Comparison of ENCODE assay signal across 8 cellular contexts in genomic region chr19:49118565-49119410, GRCh38. TPM values are rescaled to one million over a fixed set of nuclear protein-coding genes. Genes with fewer than 3 reads are reported as not detected.
DNase-seq lines count a peak whose midpoint lies in the region; TF ChIP-seq lines count a peak whose summit lies in the region.

Gene C19orf73, minus strand, starts transcription at chr19:49119143. Its CDS starts 121 bp downstream, at chr19:49119022.

- CTCF ChIA-PET in GM10248 (lab: Yijun Ruan, JAX), result interaction anchor here (1.3 to 3.3 kb wide), 6 partner anchors 9 to 125 kb away, joined by 4 to 15 read pairs (median 6); partner anchors contain the start of genes GYS1 and RUVBL2

- H3K4me1 ChIP-seq in osteoblast (ENCODE audit: insufficient read depth, low read length), result peaks cover 12% of the 10 kb centered on the region
- H3K4me1 ChIP-seq in testis, result peaks cover 25% of the 10 kb centered on the region

- WGBS in testis, 2 donors, result 1 to 4% methylated on average over 7 to 69 of the region's 85 CpGs

- intact Hi-C loops in testis (cut with DNase I; ENCODE audit: low total_unique reads), result no loop called here

- 0 out of 2 replicates have a peak, but pooled peaks cover 3% of the 10 kb centered on the region for H3K36me3 Mint-ChIP-seq in HFFc6 (ENCODE audit: low read depth)

- H3K27ac Mint-ChIP-seq in HFFc6, result peak within 1 kb of the TSS; percentile 77

- H3K9me3 ChIP-seq in osteoblast (ENCODE audit: low read depth, low read length), result no peaks in the 10 kb centered on the region
- no peaks in the 10 kb centered on the region for H3K9me3 ChIP-seq in testis

- peak within 1 kb of the TSS; percentile 89 for H3K4me3 Mint-ChIP-seq in HFFc6

- H3K4me1 Mint-ChIP-seq in HFFc6 (ENCODE audit: low read depth), result peaks cover 23% of the 10 kb centered on the region

- no peak for TF ChIP-seq POLR2A in testis (IDR thresholded peaks at IDR 0.05)

- H4K20me1 ChIP-seq in osteoblast (ENCODE audit: insufficient read depth, low read length), result no peaks in the 10 kb centered on the region

- POLR2A ChIA-PET in GM10248 (lab: Yijun Ruan, JAX), result no interaction called here

- H3K4me3 ChIP-seq in osteoblast (ENCODE audit: insufficient read depth, low read length), result peak within 1 kb of the TSS; percentile 78
- H3K4me3 ChIP-seq in testis, result peak within 1 kb of the TSS; percentile 50 to 56

- no peak for TF ChIP-seq CTCF in GM10248 (IDR thresholded peaks at IDR 0.05; ENCODE audit: control extremely low read depth, extremely low read depth, low read depth, missing control alignments)
- peak; percentile 46 for TF ChIP-seq CTCF in HFFc6 (IDR thresholded peaks at IDR 0.05)
- TF ChIP-seq CTCF in osteoblast (IDR thresholded peaks at IDR 0.05; ENCODE audit: extremely low read depth, low read depth, low read length), result no peak
- peak in 2 of 3 experiments; percentile 19 to 32 for TF ChIP-seq CTCF in testis (IDR thresholded peaks at IDR 0.05)

- peak within 1 kb of the TSS; percentile 86 for H2AFZ ChIP-seq in osteoblast (ENCODE audit: low read length)

- H3K79me2 ChIP-seq in osteoblast (ENCODE audit: insufficient read depth, low read length), result peaks cover 1% of the 10 kb centered on the region

- H3K27me3 Mint-ChIP-seq in HFFc6 (ENCODE audit: insufficient read depth), result peaks cover 15% of the 10 kb centered on the region

- peak within 1 kb of the TSS; percentile 89 for H3K4me2 ChIP-seq in osteoblast (ENCODE audit: insufficient read depth, low read length)

- DNase-seq in GM10248 (ENCODE audit: extremely low spot score) (peak; percentile 99), HFFc6 (peak; percentile 92), NAMALWA (ENCODE audit: low spot score) (peak; percentile 94), SK-N-DZ (ENCODE audit: low spot score) (peak; percentile 84), globus pallidus (ENCODE audit: low spot score) (peak; percentile 96), osteoblast (ENCODE audit: insufficient read length, low spot score, missing footprints) (peak; percentile 100), testis (peak; percentile 96)
- peak; percentile 94 for DNase-seq in activated naive CD4-positive, alpha-beta T cell treated with anti-CD3 and anti-CD28 coated beads, Interleukin-2, amount 50 U/mL, for 16 hours

- H3K27me3 ChIP-seq in osteoblast (ENCODE audit: insufficient read depth, low read length), result peaks cover 11% of the 10 kb centered on the region
- no peaks in the 10 kb centered on the region for H3K27me3 ChIP-seq in testis

- H3K36me3 ChIP-seq in osteoblast (ENCODE audit: insufficient read depth, low read length), result no peaks in the 10 kb centered on the region
- H3K36me3 ChIP-seq in testis (ENCODE audit: low read depth, missing control alignments), result no peaks in the 10 kb centered on the region

- H3K27ac ChIP-seq in osteoblast (ENCODE audit: low read depth, low read length), result peak within 1 kb of the TSS; percentile 78
- H3K27ac ChIP-seq in testis, result peak within 1 kb of the TSS; percentile 69 to 94

- H3K9me3 Mint-ChIP-seq in HFFc6, result no peaks in the 10 kb centered on the region

RNA-seq across cellular contexts. Expression of gene C19orf73, which starts in this region (rescaled TPM):
- total RNA-seq in HFFc6 (2021; fragmentation: NEBNext Ultra II Directional; extraction: Animal tissue kit (Norgen Biotek cat#: 25700)), result 1 to 10 TPM in 1 of 6 experiments, under 1 TPM in 5; 0.60 to 1.1 (median 0.71) TPM
- 3.6 TPM in 1 of 2 replicates, not detected in the other for polyA plus RNA-seq in SK-N-DZ (2014; cell fraction: cytosol; rRNA removed)
- polyA plus RNA-seq in SK-N-DZ (2014; cell fraction: nucleus; rRNA removed), result 4.2 and 6.2 TPM in 2 replicates
- total RNA-seq in osteoblast (0.36 TPM in 1 of 2 replicates, not detected in the other), testis (1 to 10 TPM; 4.0 to 8.5 TPM)
- polyA plus RNA-seq in testis (ENCODE audit: insufficient read depth, low read depth, low replicate concordance), result 1.5 TPM

Comparison
In these comparisons a context has a peak if more than half of its experiments do, and no peak if none do; other contexts are left out.
1. Peak in every context shown above with its lines: DNase-seq, H3K4me3 ChIP-seq and H3K27ac ChIP-seq.
2. Peak in DNase-seq, H3K4me3 ChIP-seq, H3K27ac ChIP-seq and H3K4me2 ChIP-seq in osteoblast; RNA of the gene not detected or under 1 TPM.
3. CTCF ChIP-seq: peak in HFFc6 (single experiment) and testis (2 of 3); none in GM10248 (single experiment) and osteoblast (single experiment).